1 cellular context compared by ENCODE assay signal in genomic region chr11:35986958-35987357, GRCh38.
TF ChIP-seq lines count a peak whose summit lies in the region.

No MANE protein-coding gene starts in this region.

TF ChIP-seq in WTC11, 78 proteins besides CTCF, POLR2A, EP300 and RAD21 (continued from another document):
- TF ChIP-seq, protein P1, sequence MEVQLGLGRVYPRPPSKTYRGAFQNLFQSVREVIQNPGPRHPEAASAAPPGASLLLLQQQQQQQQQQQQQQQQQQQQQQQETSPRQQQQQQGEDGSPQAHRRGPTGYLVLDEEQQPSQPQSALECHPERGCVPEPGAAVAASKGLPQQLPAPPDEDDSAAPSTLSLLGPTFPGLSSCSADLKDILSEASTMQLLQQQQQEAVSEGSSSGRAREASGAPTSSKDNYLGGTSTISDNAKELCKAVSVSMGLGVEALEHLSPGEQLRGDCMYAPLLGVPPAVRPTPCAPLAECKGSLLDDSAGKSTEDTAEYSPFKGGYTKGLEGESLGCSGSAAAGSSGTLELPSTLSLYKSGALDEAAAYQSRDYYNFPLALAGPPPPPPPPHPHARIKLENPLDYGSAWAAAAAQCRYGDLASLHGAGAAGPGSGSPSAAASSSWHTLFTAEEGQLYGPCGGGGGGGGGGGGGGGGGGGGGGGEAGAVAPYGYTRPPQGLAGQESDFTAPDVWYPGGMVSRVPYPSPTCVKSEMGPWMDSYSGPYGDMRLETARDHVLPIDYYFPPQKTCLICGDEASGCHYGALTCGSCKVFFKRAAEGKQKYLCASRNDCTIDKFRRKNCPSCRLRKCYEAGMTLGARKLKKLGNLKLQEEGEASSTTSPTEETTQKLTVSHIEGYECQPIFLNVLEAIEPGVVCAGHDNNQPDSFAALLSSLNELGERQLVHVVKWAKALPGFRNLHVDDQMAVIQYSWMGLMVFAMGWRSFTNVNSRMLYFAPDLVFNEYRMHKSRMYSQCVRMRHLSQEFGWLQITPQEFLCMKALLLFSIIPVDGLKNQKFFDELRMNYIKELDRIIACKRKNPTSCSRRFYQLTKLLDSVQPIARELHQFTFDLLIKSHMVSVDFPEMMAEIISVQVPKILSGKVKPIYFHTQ (CRISPR knock-in tag; IDR thresholded peaks at IDR 0.05) = no peak
- no peak for TF ChIP-seq SMAD4 (CRISPR knock-in tag; IDR thresholded peaks at IDR 0.05)
- TF ChIP-seq, protein P2, sequence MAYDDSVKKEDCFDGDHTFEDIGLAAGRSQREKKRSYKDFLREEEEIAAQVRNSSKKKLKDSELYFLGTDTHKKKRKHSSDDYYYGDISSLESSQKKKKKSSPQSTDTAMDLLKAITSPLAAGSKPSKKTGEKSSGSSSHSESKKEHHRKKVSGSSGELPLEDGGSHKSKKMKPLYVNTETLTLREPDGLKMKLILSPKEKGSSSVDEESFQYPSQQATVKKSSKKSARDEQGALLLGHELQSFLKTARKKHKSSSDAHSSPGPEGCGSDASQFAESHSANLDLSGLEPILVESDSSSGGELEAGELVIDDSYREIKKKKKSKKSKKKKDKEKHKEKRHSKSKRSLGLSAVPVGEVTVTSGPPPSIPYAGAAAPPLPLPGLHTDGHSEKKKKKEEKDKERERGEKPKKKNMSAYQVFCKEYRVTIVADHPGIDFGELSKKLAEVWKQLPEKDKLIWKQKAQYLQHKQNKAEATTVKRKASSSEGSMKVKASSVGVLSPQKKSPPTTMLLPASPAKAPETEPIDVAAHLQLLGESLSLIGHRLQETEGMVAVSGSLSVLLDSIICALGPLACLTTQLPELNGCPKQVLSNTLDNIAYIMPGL (CRISPR knock-in tag; IDR thresholded peaks at IDR 0.05) = no peak
- TF ChIP-seq, protein P3, sequence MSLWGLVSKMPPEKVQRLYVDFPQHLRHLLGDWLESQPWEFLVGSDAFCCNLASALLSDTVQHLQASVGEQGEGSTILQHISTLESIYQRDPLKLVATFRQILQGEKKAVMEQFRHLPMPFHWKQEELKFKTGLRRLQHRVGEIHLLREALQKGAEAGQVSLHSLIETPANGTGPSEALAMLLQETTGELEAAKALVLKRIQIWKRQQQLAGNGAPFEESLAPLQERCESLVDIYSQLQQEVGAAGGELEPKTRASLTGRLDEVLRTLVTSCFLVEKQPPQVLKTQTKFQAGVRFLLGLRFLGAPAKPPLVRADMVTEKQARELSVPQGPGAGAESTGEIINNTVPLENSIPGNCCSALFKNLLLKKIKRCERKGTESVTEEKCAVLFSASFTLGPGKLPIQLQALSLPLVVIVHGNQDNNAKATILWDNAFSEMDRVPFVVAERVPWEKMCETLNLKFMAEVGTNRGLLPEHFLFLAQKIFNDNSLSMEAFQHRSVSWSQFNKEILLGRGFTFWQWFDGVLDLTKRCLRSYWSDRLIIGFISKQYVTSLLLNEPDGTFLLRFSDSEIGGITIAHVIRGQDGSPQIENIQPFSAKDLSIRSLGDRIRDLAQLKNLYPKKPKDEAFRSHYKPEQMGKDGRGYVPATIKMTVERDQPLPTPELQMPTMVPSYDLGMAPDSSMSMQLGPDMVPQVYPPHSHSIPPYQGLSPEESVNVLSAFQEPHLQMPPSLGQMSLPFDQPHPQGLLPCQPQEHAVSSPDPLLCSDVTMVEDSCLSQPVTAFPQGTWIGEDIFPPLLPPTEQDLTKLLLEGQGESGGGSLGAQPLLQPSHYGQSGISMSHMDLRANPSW (CRISPR knock-in tag; conservative IDR thresholded peaks at IDR 0.05; ENCODE audit: low read depth) = no peak
- TF ChIP-seq ZNF121 (CRISPR knock-in tag; IDR thresholded peaks at IDR 0.05) = no peak
- TF ChIP-seq FOXP1 (CRISPR knock-in tag; IDR thresholded peaks at IDR 0.05; ENCODE audit: borderline replicate concordance) = no peak
- TF ChIP-seq, protein P4, sequence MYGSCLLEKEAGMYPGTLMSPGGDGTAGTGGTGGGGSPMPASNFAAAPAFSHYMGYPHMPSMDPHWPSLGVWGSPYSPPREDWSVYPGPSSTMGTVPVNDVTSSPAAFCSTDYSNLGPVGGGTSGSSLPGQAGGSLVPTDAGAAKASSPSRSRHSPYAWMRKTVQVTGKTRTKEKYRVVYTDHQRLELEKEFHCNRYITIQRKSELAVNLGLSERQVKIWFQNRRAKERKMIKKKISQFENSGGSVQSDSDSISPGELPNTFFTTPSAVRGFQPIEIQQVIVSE (CRISPR knock-in tag; IDR thresholded peaks at IDR 0.05; ENCODE audit: borderline replicate concordance) = no peak
- no peak for TF ChIP-seq ZNF281 (CRISPR knock-in tag; IDR thresholded peaks at IDR 0.05)
- TF ChIP-seq ATF1 (CRISPR knock-in tag; IDR thresholded peaks at IDR 0.05) = no peak
- no peak for TF ChIP-seq ELF4 (CRISPR knock-in tag; IDR thresholded peaks at IDR 0.05; ENCODE audit: low read depth)
- TF ChIP-seq, protein P5, sequence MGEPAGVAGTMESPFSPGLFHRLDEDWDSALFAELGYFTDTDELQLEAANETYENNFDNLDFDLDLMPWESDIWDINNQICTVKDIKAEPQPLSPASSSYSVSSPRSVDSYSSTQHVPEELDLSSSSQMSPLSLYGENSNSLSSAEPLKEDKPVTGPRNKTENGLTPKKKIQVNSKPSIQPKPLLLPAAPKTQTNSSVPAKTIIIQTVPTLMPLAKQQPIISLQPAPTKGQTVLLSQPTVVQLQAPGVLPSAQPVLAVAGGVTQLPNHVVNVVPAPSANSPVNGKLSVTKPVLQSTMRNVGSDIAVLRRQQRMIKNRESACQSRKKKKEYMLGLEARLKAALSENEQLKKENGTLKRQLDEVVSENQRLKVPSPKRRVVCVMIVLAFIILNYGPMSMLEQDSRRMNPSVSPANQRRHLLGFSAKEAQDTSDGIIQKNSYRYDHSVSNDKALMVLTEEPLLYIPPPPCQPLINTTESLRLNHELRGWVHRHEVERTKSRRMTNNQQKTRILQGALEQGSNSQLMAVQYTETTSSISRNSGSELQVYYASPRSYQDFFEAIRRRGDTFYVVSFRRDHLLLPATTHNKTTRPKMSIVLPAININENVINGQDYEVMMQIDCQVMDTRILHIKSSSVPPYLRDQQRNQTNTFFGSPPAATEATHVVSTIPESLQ (CRISPR knock-in tag; IDR thresholded peaks at IDR 0.05) = no peak
- TF ChIP-seq TEAD1 (CRISPR knock-in tag; IDR thresholded peaks at IDR 0.05) = no peak
- TF ChIP-seq RORB (CRISPR knock-in tag; IDR thresholded peaks at IDR 0.05) = no peak
- TF ChIP-seq AFF4 (CRISPR knock-in tag; IDR thresholded peaks at IDR 0.05; ENCODE audit: borderline replicate concordance) = no peak
- no peak for TF ChIP-seq MYBL2 (CRISPR knock-in tag; IDR thresholded peaks at IDR 0.05)
- no peak for TF ChIP-seq ZNF423 (CRISPR knock-in tag; IDR thresholded peaks at IDR 0.05)
TF ChIP-seq in WTC11: peak in this region for 0.
